Comparison of ENCODE assay signal across 8 cellular contexts in the genomic region with DNA sequence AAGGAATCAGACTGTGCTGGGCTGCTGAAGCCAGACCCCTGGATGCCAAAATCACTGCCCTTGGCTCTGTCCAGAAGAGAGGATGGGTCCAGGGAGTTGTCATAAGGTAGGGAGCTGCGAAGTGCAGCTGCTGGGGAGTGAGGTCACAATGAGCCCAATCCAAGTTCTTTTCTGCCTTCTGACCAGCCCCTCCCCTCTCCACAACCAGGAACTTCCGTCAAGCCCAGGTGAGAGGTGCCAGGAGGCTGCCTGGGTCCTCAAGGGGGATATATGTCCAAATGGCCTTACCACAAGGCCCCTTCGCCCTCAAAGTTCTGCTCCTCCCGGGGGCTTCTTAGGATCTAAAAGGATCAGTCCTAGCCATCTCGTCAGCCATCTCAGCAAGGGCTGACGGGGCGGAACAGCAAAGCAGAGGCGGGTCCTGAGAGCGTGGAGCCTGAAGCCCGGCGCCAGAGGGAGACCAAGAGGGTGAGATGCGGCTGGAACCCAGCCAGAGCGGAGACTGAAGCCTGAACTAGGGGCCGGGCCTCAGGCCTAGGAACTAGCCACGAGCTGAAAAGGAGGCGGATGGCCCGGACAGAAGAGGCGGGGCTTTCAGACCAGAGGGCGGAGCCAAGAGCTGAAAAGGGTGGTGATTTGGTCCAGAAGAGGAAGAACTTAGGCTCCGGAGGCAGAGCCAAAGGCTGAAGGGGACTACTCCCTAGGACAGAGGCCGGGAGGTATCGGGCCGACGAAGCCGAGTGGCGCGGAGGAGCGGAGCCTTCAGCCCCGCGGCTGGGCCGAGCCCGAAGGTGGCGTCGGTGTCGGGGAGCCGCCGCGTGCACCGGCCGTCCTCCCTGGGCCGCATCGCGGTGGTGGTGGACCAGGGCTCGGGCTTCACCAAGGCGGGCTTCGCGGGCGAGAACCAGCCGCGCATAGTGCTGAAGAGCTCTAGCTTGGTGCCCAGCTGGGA. TPM values are rescaled to one million over a fixed set of nuclear protein-coding genes. Genes with fewer than 3 reads are reported as not detected.
DNase-seq lines count a peak whose midpoint lies in the region; ATAC-seq and TF ChIP-seq lines count a peak whose summit lies in the region.

ACTL10 (plus strand) TSS at position 651 of the 952 bp plus-strand sequence. CDS start 555 bp downstream, outside the sequence.

- CTCF ChIA-PET in CD4-positive, alpha-beta memory T cell (lab: Charles Lee; ENCODE audit: partially characterized antibody) = interaction anchor here (0.6 to 8.6 kb wide), 21 partner anchors 13 to 265 kb away, joined by 3 to 88 read pairs (median 5); partner anchors contain the start of genes CBFA2T2 and PXMP4
- CTCF ChIA-PET in PC-3 (lab: Charles Lee) = interaction anchor here (0.5 to 0.8 kb wide), 4 partner anchors 13 to 223 kb away, joined by 3 to 6 read pairs (median 3); partner anchors contain the start of gene SNTA1

- H3K79me2 ChIP-seq in PC-3 (ENCODE audit: low read length) = 0 out of 2 replicates have a peak, but pooled peaks cover 7% of the 10 kb centered on the region

- no peaks in the 10 kb centered on the region for H3K36me3 ChIP-seq in CD4-positive, alpha-beta memory T cell (ENCODE audit: insufficient read depth, low read length)
- H3K36me3 ChIP-seq in PC-3 (ENCODE audit: low read depth, low read length) = peaks cover 10% of the 10 kb centered on the region; the same call in 1 of the 2 replicates
- H3K36me3 ChIP-seq in esophagus squamous epithelium = peaks cover 0 to 28% (median 0%) of the 10 kb centered on the region in 3 donors
- H3K36me3 ChIP-seq in muscle layer of colon (ENCODE audit: insufficient read depth, low read length) = peaks cover 20% of the 10 kb centered on the region

- peak within 1 kb of the TSS; percentile 95 to 99 (median 97) for H3K27ac Mint-ChIP-seq in CD4-positive, alpha-beta memory T cell

- TF ChIP-seq CTCF in PC-3 (conservative IDR thresholded peaks at IDR 0.05; ENCODE audit: low read depth, low read length) = no peak
- TF ChIP-seq CTCF in esophagus squamous epithelium (IDR thresholded peaks at IDR 0.05) = peak in 2 of 6 experiments; percentile 20 to 26

- no peaks in the 10 kb centered on the region for H3K9me3 Mint-ChIP-seq in CD4-positive, alpha-beta memory T cell

- peak within 1 kb of the TSS; percentile 84 for H3K4me2 ChIP-seq in PC-3 (ENCODE audit: low read length)

- POLR2A ChIA-PET in CD4-positive, alpha-beta memory T cell (lab: Charles Lee; ENCODE audit: partially characterized antibody) = interaction anchor here (0.6 to 9.7 kb wide), 19 partner anchors 9 to 446 kb away, joined by 3 to 122 read pairs (median 6); partner anchors contain the start of genes CBFA2T2, CDK5RAP1, EIF2S2 and PXMP4
- POLR2A ChIA-PET in PC-3 (lab: Charles Lee; ENCODE audit: unreplicated experiment) = interaction anchor here (0.6 to 0.7 kb wide), 2 partner anchors 62 to 761 kb away, joined by 4 to 5 read pairs; no protein-coding TSS in a partner anchor

- H3K4me3 ChIP-seq in CD4-positive, alpha-beta memory T cell (ENCODE audit: low read length in 2 of 2) = peak within 1 kb of the TSS; percentile 47 to 52
- H3K4me3 ChIP-seq in PC-3 (ENCODE audit: low read length) (peak within 1 kb of the TSS; percentile 65), esophagus squamous epithelium (peak within 1 kb of the TSS; percentile 49 to 72 (median 58)), muscle layer of colon (ENCODE audit: low read depth in 1 of 2, low read length in 2 of 2) (peak within 1 kb of the TSS; percentile 62 to 71)

- no peaks in the 10 kb centered on the region for H3F3A ChIP-seq in PC-3 (ENCODE audit: low read length, unreplicated experiment)

- H3K4me3 Mint-ChIP-seq in CD4-positive, alpha-beta memory T cell = peak within 1 kb of the TSS; percentile 95 to 98 (median 97)

- H3K4me1 ChIP-seq in CD4-positive, alpha-beta memory T cell (ENCODE audit: insufficient read depth, low read length) = peaks cover 41% of the 10 kb centered on the region
- H3K4me1 ChIP-seq in PC-3 (ENCODE audit: insufficient read depth, low read length) (peaks cover 25% of the 10 kb centered on the region; the same call in 1 of the 2 replicates), esophagus squamous epithelium (peaks cover 31 to 74% (median 41%) of the 10 kb centered on the region in 3 donors), muscle layer of colon (ENCODE audit: insufficient read depth, low read length) (peaks cover 35% of the 10 kb centered on the region)

- H3K27me3 ChIP-seq in CD4-positive, alpha-beta memory T cell (ENCODE audit: insufficient read depth, low read length) = no peaks in the 10 kb centered on the region
- no peaks in the 10 kb centered on the region for H3K27me3 ChIP-seq in PC-3 (ENCODE audit: low read length)
- no peaks in the 10 kb centered on the region for H3K27me3 ChIP-seq in esophagus squamous epithelium
- no peaks in the 10 kb centered on the region for H3K27me3 ChIP-seq in muscle layer of colon (ENCODE audit: control insufficient read depth in 1 of 2, insufficient read depth in 2 of 2, low read length in 2 of 2)

- peak within 1 kb of the TSS; percentile 60 for H3K27ac ChIP-seq in CD4-positive, alpha-beta memory T cell (ENCODE audit: low read depth, low read length)
- H3K27ac ChIP-seq in PC-3 (ENCODE audit: low read length) (peak within 1 kb of the TSS; percentile 23; the same call in 1 of the 2 replicates), esophagus squamous epithelium (peak within 1 kb of the TSS; percentile 86 to 93 (median 90)), muscle layer of colon (ENCODE audit: low read depth, low read length) (peak within 1 kb of the TSS; percentile 92)

- no peaks in the 10 kb centered on the region for H3K9me2 ChIP-seq in PC-3 (replicated peaks; ENCODE audit: low read length)

- H2AFZ ChIP-seq in PC-3 (ENCODE audit: low read length) = peak within 1 kb of the TSS; percentile 74

- no peaks in the 10 kb centered on the region for H3K27me3 Mint-ChIP-seq in CD4-positive, alpha-beta memory T cell

- 3 to 6% methylated on average over 10 to 13 of the region's 50 CpGs for WGBS in esophagus squamous epithelium, 2 donors

- ATAC-seq in GM19397 (IDR thresholded peaks at IDR 0.05; ENCODE audit: unreplicated experiment) = peak; percentile 62
- ATAC-seq in HG03571 (IDR thresholded peaks at IDR 0.05; ENCODE audit: unreplicated experiment) = peak; percentile 54
- peak; percentile 56 for ATAC-seq in PC-3

- H4K20me1 ChIP-seq in PC-3 (ENCODE audit: low read length) = no peaks in the 10 kb centered on the region

- H3K4me1 Mint-ChIP-seq in CD4-positive, alpha-beta memory T cell = peaks cover 20 to 71% (median 36%) of the 10 kb centered on the region in 4 donors

- no peaks in the 10 kb centered on the region for H3K9me3 ChIP-seq in CD4-positive, alpha-beta memory T cell (ENCODE audit: control insufficient read depth in 1 of 2, low read length in 2 of 2)
- H3K9me3 ChIP-seq in PC-3 (ENCODE audit: low read length) (no peaks in the 10 kb centered on the region), esophagus squamous epithelium (no peaks in the 10 kb centered on the region), muscle layer of colon (ENCODE audit: low read length) (no peaks in the 10 kb centered on the region)

- no TSS peak for BruUV-seq in PC-3 (replicated peaks; lab: Mats Ljungman, UMichigan)

- H3K9ac ChIP-seq in PC-3 (ENCODE audit: low read length) (peak within 1 kb of the TSS; percentile 42), muscle layer of colon (ENCODE audit: low read length) (no peak within 1 kb of the TSS)

- intact Hi-C loops in CD4-positive, alpha-beta memory T cell (cut with micrococcal nuclease) = loop anchor here (1.0 to 2.0 kb wide), 6 partner anchors 14 to 266 kb away; partner anchors contain the start of genes CBFA2T2, CDK5RAP1 and ZNF341
- intact Hi-C loops in PC-3 (cut with micrococcal nuclease) (loop anchor here (5.0 kb wide), 1 partner anchor 209 kb away; no protein-coding TSS in a partner anchor), esophagus squamous epithelium (cut with DNase I) (loop anchor here (5.0 kb wide), 1 partner anchor 209 kb away; no protein-coding TSS in a partner anchor)

- peaks cover 0 to 3% of the 10 kb centered on the region in 2 donors for H3K36me3 Mint-ChIP-seq in CD4-positive, alpha-beta memory T cell

- DNase-seq in CD4-positive, alpha-beta memory T cell = peak; percentile 65 to 85 (median 66)
- DNase-seq in PC-3 (peak; percentile 95), activated T-helper 1 cell treated with Interleukin-2 at 50 U/mL for 16 hours (ENCODE audit: low read depth) (peak; percentile 66), esophagus squamous epithelium (lab: John Stamatoyannopoulos, UW) (peak; percentile 80)
- DNase-seq in stimulated activated CD8-positive, alpha-beta memory T cell treated with anti-CD3 and anti-CD28 coated beads, Interleukin-7, amount 100 ng/mL, for 1 hour (ENCODE audit: low read depth in 2 of 2) = peak; percentile 55 to 63

- peak in 3 of 4 donors; percentile 58 to 90 (median 60) for TF ChIP-seq POLR2A in esophagus squamous epithelium (IDR thresholded peaks at IDR 0.05)

RNA-seq across cellular contexts. Expression of gene ACTL10, which starts in this region (rescaled TPM):
- total RNA-seq in CD4-positive, alpha-beta memory T cell = 1 to 10 TPM; 5.5 to 6.0 TPM
- 1 to 10 TPM; 1.7 to 5.3 TPM for polyA plus RNA-seq in CD4-positive, alpha-beta memory T cell
- total RNA-seq in PC-3 (2014; rRNA removed) (1.6 and 2.8 TPM in 2 replicates), esophagus squamous epithelium (1 to 10 TPM; 1.8 to 4.4 (median 3.5) TPM)

Comparison
In these comparisons a context has a peak if more than half of its experiments do, and no peak if none do; other contexts are left out.
1. Peak in every context shown above with its lines: DNase-seq, ATAC-seq, H3K4me3 ChIP-seq and H3K27ac ChIP-seq.
2. H3K27ac ChIP-seq: peak in every context shown above with its lines; median percentile 92 in muscle layer of colon; 90 in esophagus squamous epithelium; 60 in CD4-positive, alpha-beta memory T cell; 23 in PC-3.